8 cellular contexts compared by ENCODE assay signal in the genomic region with DNA sequence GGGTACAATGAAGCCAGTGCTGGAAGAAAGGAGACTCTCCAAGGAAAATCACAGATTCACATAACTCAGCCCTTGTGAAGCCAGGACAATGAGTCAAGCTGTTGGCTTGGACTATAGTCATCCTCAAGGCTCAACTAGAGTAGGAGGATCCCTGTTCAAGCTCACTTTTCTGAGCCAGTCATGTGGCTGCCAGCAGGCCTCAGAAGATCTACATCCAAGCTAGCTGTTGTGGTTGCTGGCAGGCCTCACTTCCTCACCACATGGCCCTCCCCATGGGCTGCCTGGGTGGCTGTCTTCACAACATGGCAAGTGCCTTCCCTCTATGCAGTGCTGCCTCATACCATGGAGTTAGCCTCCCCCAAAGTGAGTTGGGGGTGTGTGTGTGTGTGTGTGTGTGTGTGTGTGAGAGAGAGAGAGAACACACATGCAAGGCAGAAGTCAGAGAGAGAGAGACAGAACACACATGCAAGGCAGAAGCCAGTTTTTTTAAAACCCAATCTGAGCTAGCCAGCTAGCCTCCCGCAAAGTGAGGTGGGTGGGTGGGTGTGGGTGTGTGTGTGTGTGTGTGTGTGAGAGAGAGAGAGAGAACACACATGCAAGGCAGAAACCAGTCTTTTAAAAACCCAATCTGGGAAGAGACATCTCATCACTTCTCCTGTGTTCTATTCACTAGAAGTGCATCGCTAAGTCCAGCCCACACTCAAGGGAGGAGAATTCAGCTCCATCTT. TPM values are rescaled to one million over a fixed set of nuclear protein-coding genes. Genes with fewer than 3 reads are reported as not detected.
DNase-seq lines count a peak whose midpoint lies in the region; ATAC-seq and TF ChIP-seq lines count a peak whose summit lies in the region.

No MANE protein-coding gene starts in this region.

- no peaks in the 10 kb centered on the region for H3K36me3 ChIP-seq in sigmoid colon

- peak; percentile 28 for DNase-seq in SK-N-DZ (ENCODE audit: low spot score)
- DNase-seq in activated naive CD4-positive, alpha-beta T cell treated with anti-CD3 and anti-CD28 coated beads for 36 hours = peak; percentile 91
- peak; percentile 11 to 85 (median 56) for DNase-seq in head of caudate nucleus
- DNase-seq in sigmoid colon = peak; percentile 96
- no peak for DNase-seq in NCI-H82 (lab: John Stamatoyannopoulos, UW)
- DNase-seq in NCI-H1092 (lab: John Stamatoyannopoulos, UW) = no peak

- intact Hi-C loops in activated naive CD4-positive, alpha-beta T cell treated with anti-CD3 and anti-CD28 coated beads for 36 hours (cut with micrococcal nuclease) = loop anchor here (1.0 kb wide), 1 partner anchor 8 kb away; no protein-coding TSS in a partner anchor
- intact Hi-C loops in head of caudate nucleus (cut with DNase I) (no loop called here), sigmoid colon (cut with DNase I) (no loop called here)

- H3K27me3 Mint-ChIP-seq in activated naive CD4-positive, alpha-beta T cell treated with anti-CD3 and anti-CD28 coated beads for 36 hours (ENCODE audit: low read depth) = no peaks in the 10 kb centered on the region

- TF ChIP-seq POLR2A in sigmoid colon (IDR thresholded peaks at IDR 0.05) = no peak

- ATAC-seq in GM19023 (IDR thresholded peaks at IDR 0.05; ENCODE audit: unreplicated experiment) (peak; percentile 92), HG03135 (IDR thresholded peaks at IDR 0.05; ENCODE audit: unreplicated experiment) (peak; percentile 91)

- H3K36me3 Mint-ChIP-seq in activated naive CD4-positive, alpha-beta T cell treated with anti-CD3 and anti-CD28 coated beads for 36 hours (ENCODE audit: low read depth) = peaks cover 4% of the 10 kb centered on the region

- no peak overlapping the region for H3K4me3 ChIP-seq in sigmoid colon

- peaks cover 0 to 22% (median 15%) of the 10 kb centered on the region in 4 donors for H3K4me1 ChIP-seq in sigmoid colon

- peak overlapping the region; percentile 27 to 65 (median 60) for H3K27ac ChIP-seq in sigmoid colon

- no peak for TF ChIP-seq CTCF in sigmoid colon (IDR thresholded peaks at IDR 0.05)

- H3K9me3 ChIP-seq in sigmoid colon = no peaks in the 10 kb centered on the region

- TF ChIP-seq EP300 in sigmoid colon (IDR thresholded peaks at IDR 0.05) = peak in 1 of 4 donors; percentile 70

- H3K27me3 ChIP-seq in sigmoid colon = no peaks in the 10 kb centered on the region

- 46 to 86% methylated on average over 2 of the region's 2 CpGs for WGBS in sigmoid colon, 2 donors

- no peaks in the 10 kb centered on the region for H3K9me3 Mint-ChIP-seq in activated naive CD4-positive, alpha-beta T cell treated with anti-CD3 and anti-CD28 coated beads for 36 hours

- CTCF ChIA-PET in activated naive CD4-positive, alpha-beta T cell treated with anti-CD3 and anti-CD28 coated beads for 36 hours (lab: Charles Lee) = interaction anchor here (0.6 to 2.0 kb wide), 7 partner anchors 16 to 1273 kb away, joined by 3 to 7 read pairs (median 3); no protein-coding TSS in a partner anchor

- H3K4me3 Mint-ChIP-seq in activated naive CD4-positive, alpha-beta T cell treated with anti-CD3 and anti-CD28 coated beads for 36 hours = peak overlapping the region; percentile 15

- peak overlapping the region; percentile 87 for H3K27ac Mint-ChIP-seq in activated naive CD4-positive, alpha-beta T cell treated with anti-CD3 and anti-CD28 coated beads for 36 hours

- H3K4me1 Mint-ChIP-seq in activated naive CD4-positive, alpha-beta T cell treated with anti-CD3 and anti-CD28 coated beads for 36 hours (ENCODE audit: low read depth) = peaks cover 40% of the 10 kb centered on the region

RNA-seq across cellular contexts. Expression of a gene that starts 17.1 kb away (rescaled TPM):
- 6.8 and 8.8 TPM in 2 replicates for polyA plus RNA-seq in SK-N-DZ (2014; cell fraction: cytosol; rRNA removed)
- polyA plus RNA-seq in SK-N-DZ (2014; cell fraction: nucleus; rRNA removed) = 10.3 and 10.8 TPM in 2 replicates
- total RNA-seq in activated naive CD4-positive, alpha-beta T cell treated with anti-CD3 and anti-CD28 coated beads for 36 hours = 10 to 100 TPM in 1 of 2 experiments, 1 to 10 TPM in 1; 9.6 to 11.8 TPM
- total RNA-seq in sigmoid colon = 10 to 100 TPM in 2 of 4 donors, 1 to 10 TPM in 2; 5.4 to 15.8 (median 11.4) TPM
- 1 to 10 TPM in 2 of 3 donors, under 1 TPM in 1; under 0.01 to 1.9 (median 1.4) TPM for polyA plus RNA-seq in sigmoid colon

Comparison
In these comparisons a context has a peak if more than half of its experiments do, and no peak if none do; other contexts are left out.
1. DNase-seq: peak in SK-N-DZ (single experiment), activated naive CD4-positive, alpha-beta T cell treated with anti-CD3 and anti-CD28 coated beads for 36 hours (single experiment), head of caudate nucleus (42 of 42) and sigmoid colon (single experiment); none in NCI-H82 (single experiment) and NCI-H1092 (single experiment).